1 cellular context compared by ENCODE assay signal in the genomic region with DNA sequence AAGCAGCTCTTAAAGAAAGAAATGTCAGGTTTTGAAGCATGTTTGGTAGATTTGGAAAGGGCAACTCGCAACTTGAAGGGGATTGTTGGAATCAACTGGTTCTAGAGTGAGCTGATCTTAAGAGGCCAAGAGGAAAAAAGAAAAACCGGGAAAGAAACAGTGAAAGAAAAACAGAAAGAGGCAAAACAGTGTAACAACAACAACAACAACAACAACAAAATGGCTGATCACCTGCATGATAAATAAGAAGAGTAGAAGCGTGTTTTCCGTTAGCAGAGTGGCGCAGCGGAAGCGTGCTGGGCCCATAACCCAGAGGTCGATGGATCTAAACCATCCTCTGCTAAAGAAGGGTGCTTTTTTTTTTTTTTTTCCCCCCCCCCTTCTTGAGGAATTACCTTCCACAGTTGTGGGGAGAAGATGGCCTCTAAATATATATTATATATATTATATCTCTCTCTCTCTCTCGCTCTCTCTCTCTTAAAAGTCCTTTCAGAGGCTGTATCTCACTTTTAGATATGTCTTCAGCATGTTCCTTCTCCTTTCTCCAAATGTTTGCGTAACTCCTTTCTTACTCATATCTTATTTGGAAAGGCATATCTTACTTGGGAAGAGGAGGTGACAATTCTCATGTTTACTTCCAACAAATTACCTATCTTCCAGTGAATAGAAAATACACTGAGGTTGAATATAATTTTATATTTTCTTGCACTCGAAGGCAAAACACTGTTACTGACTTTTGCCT.
TF ChIP-seq lines count a peak whose summit lies in the region.

No MANE protein-coding gene starts in this region.

TF ChIP-seq in GM12878, 131 proteins besides CTCF, POLR2A, EP300 and RAD21 (continued from another document):
- no peak for TF ChIP-seq POU2F2 (IDR thresholded peaks at IDR 0.05; ENCODE audit: borderline replicate concordance, low read depth, low read length)
- no peak for TF ChIP-seq BHLHE40 (IDR thresholded peaks at IDR 0.05; ENCODE audit: borderline replicate concordance in 1 of 2, low read depth in 2 of 2, low read length in 1 of 2)
- no peak for TF ChIP-seq HDGF (IDR thresholded peaks at IDR 0.05)
- TF ChIP-seq, protein P1, sequence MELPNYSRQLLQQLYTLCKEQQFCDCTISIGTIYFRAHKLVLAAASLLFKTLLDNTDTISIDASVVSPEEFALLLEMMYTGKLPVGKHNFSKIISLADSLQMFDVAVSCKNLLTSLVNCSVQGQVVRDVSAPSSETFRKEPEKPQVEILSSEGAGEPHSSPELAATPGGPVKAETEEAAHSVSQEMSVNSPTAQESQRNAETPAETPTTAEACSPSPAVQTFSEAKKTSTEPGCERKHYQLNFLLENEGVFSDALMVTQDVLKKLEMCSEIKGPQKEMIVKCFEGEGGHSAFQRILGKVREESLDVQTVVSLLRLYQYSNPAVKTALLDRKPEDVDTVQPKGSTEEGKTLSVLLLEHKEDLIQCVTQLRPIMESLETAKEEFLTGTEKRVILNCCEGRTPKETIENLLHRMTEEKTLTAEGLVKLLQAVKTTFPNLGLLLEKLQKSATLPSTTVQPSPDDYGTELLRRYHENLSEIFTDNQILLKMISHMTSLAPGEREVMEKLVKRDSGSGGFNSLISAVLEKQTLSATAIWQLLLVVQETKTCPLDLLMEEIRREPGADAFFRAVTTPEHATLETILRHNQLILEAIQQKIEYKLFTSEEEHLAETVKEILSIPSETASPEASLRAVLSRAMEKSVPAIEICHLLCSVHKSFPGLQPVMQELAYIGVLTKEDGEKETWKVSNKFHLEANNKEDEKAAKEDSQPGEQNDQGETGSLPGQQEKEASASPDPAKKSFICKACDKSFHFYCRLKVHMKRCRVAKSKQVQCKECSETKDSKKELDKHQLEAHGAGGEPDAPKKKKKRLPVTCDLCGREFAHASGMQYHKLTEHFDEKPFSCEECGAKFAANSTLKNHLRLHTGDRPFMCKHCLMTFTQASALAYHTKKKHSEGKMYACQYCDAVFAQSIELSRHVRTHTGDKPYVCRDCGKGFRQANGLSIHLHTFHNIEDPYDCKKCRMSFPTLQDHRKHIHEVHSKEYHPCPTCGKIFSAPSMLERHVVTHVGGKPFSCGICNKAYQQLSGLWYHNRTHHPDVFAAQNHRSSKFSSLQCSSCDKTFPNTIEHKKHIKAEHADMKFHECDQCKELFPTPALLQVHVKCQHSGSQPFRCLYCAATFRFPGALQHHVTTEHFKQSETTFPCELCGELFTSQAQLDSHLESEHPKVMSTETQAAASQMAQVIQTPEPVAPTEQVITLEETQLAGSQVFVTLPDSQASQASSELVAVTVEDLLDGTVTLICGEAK (IDR thresholded peaks at IDR 0.05; ENCODE audit: borderline replicate concordance) = no peak
- TF ChIP-seq, protein P2, sequence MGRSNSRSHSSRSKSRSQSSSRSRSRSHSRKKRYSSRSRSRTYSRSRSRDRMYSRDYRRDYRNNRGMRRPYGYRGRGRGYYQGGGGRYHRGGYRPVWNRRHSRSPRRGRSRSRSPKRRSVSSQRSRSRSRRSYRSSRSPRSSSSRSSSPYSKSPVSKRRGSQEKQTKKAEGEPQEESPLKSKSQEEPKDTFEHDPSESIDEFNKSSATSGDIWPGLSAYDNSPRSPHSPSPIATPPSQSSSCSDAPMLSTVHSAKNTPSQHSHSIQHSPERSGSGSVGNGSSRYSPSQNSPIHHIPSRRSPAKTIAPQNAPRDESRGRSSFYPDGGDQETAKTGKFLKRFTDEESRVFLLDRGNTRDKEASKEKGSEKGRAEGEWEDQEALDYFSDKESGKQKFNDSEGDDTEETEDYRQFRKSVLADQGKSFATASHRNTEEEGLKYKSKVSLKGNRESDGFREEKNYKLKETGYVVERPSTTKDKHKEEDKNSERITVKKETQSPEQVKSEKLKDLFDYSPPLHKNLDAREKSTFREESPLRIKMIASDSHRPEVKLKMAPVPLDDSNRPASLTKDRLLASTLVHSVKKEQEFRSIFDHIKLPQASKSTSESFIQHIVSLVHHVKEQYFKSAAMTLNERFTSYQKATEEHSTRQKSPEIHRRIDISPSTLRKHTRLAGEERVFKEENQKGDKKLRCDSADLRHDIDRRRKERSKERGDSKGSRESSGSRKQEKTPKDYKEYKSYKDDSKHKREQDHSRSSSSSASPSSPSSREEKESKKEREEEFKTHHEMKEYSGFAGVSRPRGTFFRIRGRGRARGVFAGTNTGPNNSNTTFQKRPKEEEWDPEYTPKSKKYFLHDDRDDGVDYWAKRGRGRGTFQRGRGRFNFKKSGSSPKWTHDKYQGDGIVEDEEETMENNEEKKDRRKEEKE (IDR thresholded peaks at IDR 0.05) = no peak
- no peak for TF ChIP-seq IKZF1 (conservative IDR thresholded peaks at IDR 0.05)
- no peak for TF ChIP-seq MEF2A (IDR thresholded peaks at IDR 0.05; ENCODE audit: insufficient read depth, low read depth, low read length)
- TF ChIP-seq CBFB (IDR thresholded peaks at IDR 0.05; ENCODE audit: low read depth) = no peak
- TF ChIP-seq ASH2L (IDR thresholded peaks at IDR 0.05; ENCODE audit: borderline replicate concordance, low read depth) = no peak
- peak; percentile 74 for TF ChIP-seq SREBF2 (IDR thresholded peaks at IDR 0.05; ENCODE audit: low read length)
- TF ChIP-seq ZNF622 (IDR thresholded peaks at IDR 0.05) = no peak
- TF ChIP-seq STAT3 (IDR thresholded peaks at IDR 0.05; ENCODE audit: low read depth, low read length) = no peak
- TF ChIP-seq, protein P3, sequence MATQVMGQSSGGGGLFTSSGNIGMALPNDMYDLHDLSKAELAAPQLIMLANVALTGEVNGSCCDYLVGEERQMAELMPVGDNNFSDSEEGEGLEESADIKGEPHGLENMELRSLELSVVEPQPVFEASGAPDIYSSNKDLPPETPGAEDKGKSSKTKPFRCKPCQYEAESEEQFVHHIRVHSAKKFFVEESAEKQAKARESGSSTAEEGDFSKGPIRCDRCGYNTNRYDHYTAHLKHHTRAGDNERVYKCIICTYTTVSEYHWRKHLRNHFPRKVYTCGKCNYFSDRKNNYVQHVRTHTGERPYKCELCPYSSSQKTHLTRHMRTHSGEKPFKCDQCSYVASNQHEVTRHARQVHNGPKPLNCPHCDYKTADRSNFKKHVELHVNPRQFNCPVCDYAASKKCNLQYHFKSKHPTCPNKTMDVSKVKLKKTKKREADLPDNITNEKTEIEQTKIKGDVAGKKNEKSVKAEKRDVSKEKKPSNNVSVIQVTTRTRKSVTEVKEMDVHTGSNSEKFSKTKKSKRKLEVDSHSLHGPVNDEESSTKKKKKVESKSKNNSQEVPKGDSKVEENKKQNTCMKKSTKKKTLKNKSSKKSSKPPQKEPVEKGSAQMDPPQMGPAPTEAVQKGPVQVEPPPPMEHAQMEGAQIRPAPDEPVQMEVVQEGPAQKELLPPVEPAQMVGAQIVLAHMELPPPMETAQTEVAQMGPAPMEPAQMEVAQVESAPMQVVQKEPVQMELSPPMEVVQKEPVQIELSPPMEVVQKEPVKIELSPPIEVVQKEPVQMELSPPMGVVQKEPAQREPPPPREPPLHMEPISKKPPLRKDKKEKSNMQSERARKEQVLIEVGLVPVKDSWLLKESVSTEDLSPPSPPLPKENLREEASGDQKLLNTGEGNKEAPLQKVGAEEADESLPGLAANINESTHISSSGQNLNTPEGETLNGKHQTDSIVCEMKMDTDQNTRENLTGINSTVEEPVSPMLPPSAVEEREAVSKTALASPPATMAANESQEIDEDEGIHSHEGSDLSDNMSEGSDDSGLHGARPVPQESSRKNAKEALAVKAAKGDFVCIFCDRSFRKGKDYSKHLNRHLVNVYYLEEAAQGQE (IDR thresholded peaks at IDR 0.05; ENCODE audit: low read depth, low read length) = no peak
- 0 out of 2 replicates have a peak, but pooled peaks have one; percentile 49 for TF ChIP-seq NBN (IDR thresholded peaks at IDR 0.05)
- TF ChIP-seq ZSCAN29 (IDR thresholded peaks at IDR 0.05) = no peak
- TF ChIP-seq, protein P4, sequence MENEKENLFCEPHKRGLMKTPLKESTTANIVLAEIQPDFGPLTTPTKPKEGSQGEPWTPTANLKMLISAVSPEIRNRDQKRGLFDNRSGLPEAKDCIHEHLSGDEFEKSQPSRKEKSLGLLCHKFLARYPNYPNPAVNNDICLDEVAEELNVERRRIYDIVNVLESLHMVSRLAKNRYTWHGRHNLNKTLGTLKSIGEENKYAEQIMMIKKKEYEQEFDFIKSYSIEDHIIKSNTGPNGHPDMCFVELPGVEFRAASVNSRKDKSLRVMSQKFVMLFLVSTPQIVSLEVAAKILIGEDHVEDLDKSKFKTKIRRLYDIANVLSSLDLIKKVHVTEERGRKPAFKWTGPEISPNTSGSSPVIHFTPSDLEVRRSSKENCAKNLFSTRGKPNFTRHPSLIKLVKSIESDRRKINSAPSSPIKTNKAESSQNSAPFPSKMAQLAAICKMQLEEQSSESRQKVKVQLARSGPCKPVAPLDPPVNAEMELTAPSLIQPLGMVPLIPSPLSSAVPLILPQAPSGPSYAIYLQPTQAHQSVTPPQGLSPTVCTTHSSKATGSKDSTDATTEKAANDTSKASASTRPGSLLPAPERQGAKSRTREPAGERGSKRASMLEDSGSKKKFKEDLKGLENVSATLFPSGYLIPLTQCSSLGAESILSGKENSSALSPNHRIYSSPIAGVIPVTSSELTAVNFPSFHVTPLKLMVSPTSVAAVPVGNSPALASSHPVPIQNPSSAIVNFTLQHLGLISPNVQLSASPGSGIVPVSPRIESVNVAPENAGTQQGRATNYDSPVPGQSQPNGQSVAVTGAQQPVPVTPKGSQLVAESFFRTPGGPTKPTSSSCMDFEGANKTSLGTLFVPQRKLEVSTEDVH (IDR thresholded peaks at IDR 0.05; ENCODE audit: low read depth, partially characterized antibody) = no peak
- no peak for TF ChIP-seq STAT1 (conservative IDR thresholded peaks at IDR 0.05)
- TF ChIP-seq RCOR1 (conservative IDR thresholded peaks at IDR 0.05; ENCODE audit: low read depth, low read length) = no peak
- no peak for TF ChIP-seq NR2C2 (IDR thresholded peaks at IDR 0.05; ENCODE audit: borderline replicate concordance, control insufficient read depth, insufficient read length, low read depth)
- TF ChIP-seq SPI1 (IDR thresholded peaks at IDR 0.05; ENCODE audit: borderline replicate concordance, insufficient read depth, low read depth, low read length) = no peak
- no peak for TF ChIP-seq HDAC2 (IDR thresholded peaks at IDR 0.05)
- TF ChIP-seq EED (IDR thresholded peaks at IDR 0.05; ENCODE audit: low read depth) = no peak
- no peak for TF ChIP-seq TCF3 (IDR thresholded peaks at IDR 0.05; ENCODE audit: borderline replicate concordance, insufficient read depth, low read depth, low read length)
- TF ChIP-seq BMI1 (IDR thresholded peaks at IDR 0.05; ENCODE audit: borderline replicate concordance) = no peak
- no peak for TF ChIP-seq RFX5 (IDR thresholded peaks at IDR 0.05; ENCODE audit: low read depth, low read length)
- TF ChIP-seq SMAD1 (IDR thresholded peaks at IDR 0.05; ENCODE audit: low read depth, partially characterized antibody) = no peak
- no peak for TF ChIP-seq RB1 (IDR thresholded peaks at IDR 0.05; ENCODE audit: borderline replicate concordance)
- TF ChIP-seq, protein P5, sequence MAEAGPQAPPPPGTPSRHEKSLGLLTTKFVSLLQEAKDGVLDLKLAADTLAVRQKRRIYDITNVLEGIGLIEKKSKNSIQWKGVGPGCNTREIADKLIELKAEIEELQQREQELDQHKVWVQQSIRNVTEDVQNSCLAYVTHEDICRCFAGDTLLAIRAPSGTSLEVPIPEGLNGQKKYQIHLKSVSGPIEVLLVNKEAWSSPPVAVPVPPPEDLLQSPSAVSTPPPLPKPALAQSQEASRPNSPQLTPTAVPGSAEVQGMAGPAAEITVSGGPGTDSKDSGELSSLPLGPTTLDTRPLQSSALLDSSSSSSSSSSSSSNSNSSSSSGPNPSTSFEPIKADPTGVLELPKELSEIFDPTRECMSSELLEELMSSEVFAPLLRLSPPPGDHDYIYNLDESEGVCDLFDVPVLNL (IDR thresholded peaks at IDR 0.05; ENCODE audit: low read depth, low read length) = no peak
- no peak for TF ChIP-seq MYC (IDR thresholded peaks at IDR 0.05; ENCODE audit: insufficient read depth, insufficient read length, insufficient replicate concordance, low read length, severe bottlenecking)
- TF ChIP-seq DPF2 (IDR thresholded peaks at IDR 0.05) = no peak
- TF ChIP-seq YY1 (IDR thresholded peaks at IDR 0.05; ENCODE audit: low read depth, low read length) = peak; percentile 88
- TF ChIP-seq SREBF1 (IDR thresholded peaks at IDR 0.05; ENCODE audit: low read length) = no peak
- TF ChIP-seq PML (IDR thresholded peaks at IDR 0.05; ENCODE audit: low read length) = 0 out of 2 replicates have a peak, but pooled peaks have one; percentile 13
- no peak for TF ChIP-seq FOS (IDR thresholded peaks at IDR 0.05; ENCODE audit: borderline replicate concordance, extremely low read depth, insufficient read length)
TF ChIP-seq in GM12878: peak in this region for 9.
